ENCODE assay signal across 10 cellular contexts in the genomic region with DNA sequence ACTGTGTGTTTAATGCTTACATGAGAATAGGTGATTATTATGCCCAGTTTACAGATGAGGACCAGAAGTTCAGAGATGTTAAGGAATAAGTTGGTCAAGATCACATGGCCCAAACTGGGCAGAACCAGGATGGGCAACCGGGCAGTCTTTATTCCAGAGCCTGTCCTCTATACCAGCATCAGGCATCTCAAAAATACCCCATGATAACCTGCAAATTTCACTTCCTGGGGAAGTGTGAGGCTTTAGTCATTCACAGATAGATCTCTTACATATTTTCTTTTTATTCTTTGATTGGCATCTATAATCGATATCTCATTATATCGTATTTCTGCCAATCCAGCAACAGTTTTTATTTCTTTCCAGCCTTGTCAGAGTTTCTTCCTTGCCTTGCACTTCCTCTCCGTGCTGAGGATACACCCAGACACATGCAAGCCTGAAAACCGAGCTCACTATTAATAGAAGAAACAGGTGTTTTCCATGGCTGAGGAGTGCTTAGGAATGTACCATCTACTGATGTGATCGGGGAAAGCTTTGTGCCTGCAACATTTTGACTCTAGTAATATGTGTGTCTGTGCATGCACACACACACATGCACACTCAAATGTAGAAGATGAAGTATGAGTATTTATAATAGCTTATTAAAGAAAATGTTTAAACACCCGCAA.
A peak's percentile ranks its signal among the peaks of the same experiment; 100 is the strongest.
DNase-seq lines count a peak whose midpoint lies in the region; ATAC-seq and FAIRE-seq lines count a peak whose summit lies in the region.
"Had no signal": no experiment of that assay in that cellular context is flagged by ENCODE, and none has a peak within 500 bp of the region (broad histone marks: within the 10 kb centered on the region; RNA-seq: fewer than 3 reads in every experiment).

No MANE protein-coding gene starts in this region.

- peaks cover 3% of the 10 kb centered on the region for H3K36me3 ChIP-seq in CD4-positive, CD25-positive, alpha-beta regulatory T cell (ENCODE audit: control insufficient read depth, insufficient read depth, low read length)
- peaks cover 0 to 3% of the 10 kb centered on the region in 2 donors for H3K36me3 ChIP-seq in small intestine (ENCODE audit: control insufficient read depth in 2 of 2, insufficient read depth in 2 of 2, low read length in 2 of 2)

- no peaks in the 10 kb centered on the region for H3K27me3 Mint-ChIP-seq in CD4-positive, CD25-positive, alpha-beta regulatory T cell
- H3K27me3 Mint-ChIP-seq in activated naive CD8-positive, alpha-beta T cell treated with anti-CD3 and anti-CD28 coated beads for 36 hours, result no peaks in the 10 kb centered on the region

- H3K4me1 Mint-ChIP-seq in CD4-positive, CD25-positive, alpha-beta regulatory T cell, result peaks cover 17 to 21% (median 20%) of the 10 kb centered on the region in 4 donors
- peaks cover 29% of the 10 kb centered on the region for H3K4me1 Mint-ChIP-seq in activated naive CD8-positive, alpha-beta T cell treated with anti-CD3 and anti-CD28 coated beads for 36 hours

- no peak for DNase-seq in CD4-positive, CD25-positive, alpha-beta regulatory T cell
- no peak for DNase-seq in activated naive CD8-positive, alpha-beta T cell treated with anti-CD3 and anti-CD28 coated beads for 36 hours
- DNase-seq in small intestine, result no peak
- DNase-seq in NAMALWA (ENCODE audit: low spot score), result no peak
- no peak for DNase-seq in stimulated activated CD4-positive, alpha-beta T cell treated with anti-CD3 and anti-CD28 coated beads, Interleukin-2, amount 100 ng/mL, for 24 hours
- no peak for DNase-seq in NCI-H2107 (lab: John Stamatoyannopoulos, UW)
- DNase-seq: activated CD4-positive, CD25-positive, alpha-beta regulatory T cell; cerebellar nuclear complex had no signal

- H3K9me3 ChIP-seq in CD4-positive, CD25-positive, alpha-beta regulatory T cell (ENCODE audit: control insufficient read depth in 2 of 2, low read length in 2 of 2), result no peaks in the 10 kb centered on the region
- H3K9me3 ChIP-seq in small intestine (ENCODE audit: control insufficient read depth, low read depth), result no peaks in the 10 kb centered on the region

- peak overlapping the region; percentile 85 for H3K4me3 ChIP-seq in CD4-positive, CD25-positive, alpha-beta regulatory T cell (ENCODE audit: low read depth, low read length)
- no peak overlapping the region for H3K4me3 ChIP-seq in small intestine (ENCODE audit: low read depth in 1 of 2, low read length in 2 of 2)

- H3K27me3 ChIP-seq in CD4-positive, CD25-positive, alpha-beta regulatory T cell (ENCODE audit: control insufficient read depth, insufficient read depth, low read length), result no peaks in the 10 kb centered on the region
- H3K27me3 ChIP-seq in small intestine (ENCODE audit: control insufficient read depth in 2 of 2, insufficient read depth in 2 of 2, low read length in 2 of 2), result no peaks in the 10 kb centered on the region

- H3K4me1 ChIP-seq in CD4-positive, CD25-positive, alpha-beta regulatory T cell (ENCODE audit: control insufficient read depth, insufficient read depth, low read length, poor library complexity, severe bottlenecking), result peaks cover 11% of the 10 kb centered on the region
- H3K4me1 ChIP-seq in small intestine (ENCODE audit: control insufficient read depth in 2 of 2, insufficient read depth in 1 of 2, low read depth in 1 of 2, low read length in 1 of 2), result no peaks in the 10 kb centered on the region

- 64 to 90% (median 89%) methylated on average over 7 of the region's 7 CpGs for WGBS in small intestine, 3 donors

- peaks cover 10% of the 10 kb centered on the region for H3K36me3 Mint-ChIP-seq in CD4-positive, CD25-positive, alpha-beta regulatory T cell
- peaks cover 60% of the 10 kb centered on the region for H3K36me3 Mint-ChIP-seq in activated naive CD8-positive, alpha-beta T cell treated with anti-CD3 and anti-CD28 coated beads for 36 hours

- FAIRE-seq in small intestine (lab: Jason Lieb, UNC), result no peak

- no peaks in the 10 kb centered on the region for H3K9me3 Mint-ChIP-seq in CD4-positive, CD25-positive, alpha-beta regulatory T cell
- H3K9me3 Mint-ChIP-seq in activated naive CD8-positive, alpha-beta T cell treated with anti-CD3 and anti-CD28 coated beads for 36 hours, result no peaks in the 10 kb centered on the region

- peak overlapping the region; percentile 16 to 81 (median 72) for H3K4me3 Mint-ChIP-seq in CD4-positive, CD25-positive, alpha-beta regulatory T cell
- H3K4me3 Mint-ChIP-seq in activated naive CD8-positive, alpha-beta T cell treated with anti-CD3 and anti-CD28 coated beads for 36 hours, result peak overlapping the region; percentile 57

- H3K27ac Mint-ChIP-seq in CD4-positive, CD25-positive, alpha-beta regulatory T cell, result peak overlapping the region; percentile 45 to 96 (median 90)
- H3K27ac Mint-ChIP-seq in activated naive CD8-positive, alpha-beta T cell treated with anti-CD3 and anti-CD28 coated beads for 36 hours, result peak overlapping the region; percentile 90

- peak overlapping the region; percentile 81 for H3K27ac ChIP-seq in CD4-positive, CD25-positive, alpha-beta regulatory T cell (ENCODE audit: insufficient read depth, low read length, poor library complexity, severe bottlenecking)
- H3K27ac ChIP-seq in small intestine (ENCODE audit: low read depth in 1 of 2, low read length in 1 of 2), result no peak overlapping the region

- ATAC-seq in CD4-positive, CD25-positive, alpha-beta regulatory T cell (ENCODE audit: low read depth in 2 of 2), result no peak
- peak; percentile 28 for ATAC-seq in GM19324 (IDR thresholded peaks at IDR 0.05; ENCODE audit: low FRiP score, unreplicated experiment)
- ATAC-seq in HG03045 (IDR thresholded peaks at IDR 0.05; ENCODE audit: unreplicated experiment), result peak; percentile 20

Comparison
In these comparisons a context has a peak if more than half of its experiments do, and no peak if none do; other contexts are left out.
1. ATAC-seq: peak in GM19324 (single experiment) and HG03045 (single experiment); none in CD4-positive, CD25-positive, alpha-beta regulatory T cell (0 of 2).